8 cellular contexts compared by ENCODE assay signal in genomic region chr7:142866361-142867096, GRCh38. TPM values are rescaled to one million over a fixed set of nuclear protein-coding genes. Genes with fewer than 3 reads are reported as not detected.
DNase-seq lines count a peak whose midpoint lies in the region; ATAC-seq and TF ChIP-seq lines count a peak whose summit lies in the region.

No MANE protein-coding gene starts in this region.

- POLR2A ChIA-PET in activated CD4-positive, alpha-beta memory T cell treated with anti-CD3 and anti-CD28 coated beads for 36 hours (lab: Charles Lee) = no interaction called here

- H3K36me3 Mint-ChIP-seq in activated CD4-positive, alpha-beta memory T cell treated with anti-CD3 and anti-CD28 coated beads for 36 hours = peaks cover 3% of the 10 kb centered on the region

- H2AFZ ChIP-seq in hepatocyte = no peak overlapping the region

- H3K27ac Mint-ChIP-seq in activated CD4-positive, alpha-beta memory T cell treated with anti-CD3 and anti-CD28 coated beads for 36 hours = no peak overlapping the region

- H3K4me1 ChIP-seq in hepatocyte (ENCODE audit: insufficient read depth) (no peaks in the 10 kb centered on the region), thyroid gland (no peaks in the 10 kb centered on the region)

- in situ Hi-C loops in Caki2 (cut with HindIII; ENCODE audit: low pct_unique_long_range_greater_than_20kb, low sequenced_read_pairs) = no loop called here

- H3K27me3 ChIP-seq in hepatocyte = no peaks in the 10 kb centered on the region
- H3K27me3 ChIP-seq in thyroid gland = no peaks in the 10 kb centered on the region

- H3K27ac ChIP-seq in hepatocyte (no peak overlapping the region), thyroid gland (no peak overlapping the region)

- H3K9me2 ChIP-seq in hepatocyte (replicated peaks; ENCODE audit: insufficient read depth) = no peaks in the 10 kb centered on the region

- H3K79me2 ChIP-seq in hepatocyte = no peaks in the 10 kb centered on the region

- TF ChIP-seq CTCF in hepatocyte (IDR thresholded peaks at IDR 0.05; ENCODE audit: poor library complexity) (peak; percentile 57), thyroid gland (IDR thresholded peaks at IDR 0.05) (peak in 5 of 6 experiments; percentile 21 to 57 (median 46))

- H4K20me1 ChIP-seq in hepatocyte (ENCODE audit: insufficient read depth, poor library complexity, severe bottlenecking) = no peaks in the 10 kb centered on the region

- no peaks in the 10 kb centered on the region for H3K27me3 Mint-ChIP-seq in activated CD4-positive, alpha-beta memory T cell treated with anti-CD3 and anti-CD28 coated beads for 36 hours

- no peaks in the 10 kb centered on the region for H3K9me3 Mint-ChIP-seq in activated CD4-positive, alpha-beta memory T cell treated with anti-CD3 and anti-CD28 coated beads for 36 hours

- no peak overlapping the region for H3K4me2 ChIP-seq in hepatocyte

- 77% methylated on average over 15 of the region's 18 CpGs for WGBS in hepatocyte (ENCODE audit: low lambda C conversion rate, missing lambda C conversion rate)
- 73 to 77% methylated on average over 8 to 16 of the region's 18 CpGs for WGBS in thyroid gland, 2 donors

- no peaks in the 10 kb centered on the region for H3K36me3 ChIP-seq in hepatocyte (replicated peaks; ENCODE audit: insufficient read depth, low read depth)
- no peaks in the 10 kb centered on the region for H3K36me3 ChIP-seq in thyroid gland

- TF ChIP-seq POLR2A in thyroid gland (IDR thresholded peaks at IDR 0.05) = no peak

- no peak for ATAC-seq in GM21367 (IDR thresholded peaks at IDR 0.05; ENCODE audit: unreplicated experiment)

- DNase-seq in Caki2 (ENCODE audit: low read depth) (peak; percentile 32), HT-29 (ENCODE audit: low spot score) (peak; percentile 84), hepatocyte (ENCODE audit: low spot score) (peak; percentile 62), thyroid gland (peak; percentile 39 to 40), amniotic stem cell (lab: John Stamatoyannopoulos, UW) (no peak)
- peak; percentile 36 for DNase-seq in activated CD4-positive, alpha-beta memory T cell treated with anti-CD3 and anti-CD28 coated beads for 36 hours
- no peak for DNase-seq in activated CD8-positive, alpha-beta memory T cell treated with anti-CD3 and anti-CD28 coated beads for 24 hours

- H3K4me3 ChIP-seq in hepatocyte (no peak overlapping the region), thyroid gland (replicated peaks in 1 of 3) (no peak overlapping the region)

- H3K9me3 ChIP-seq in hepatocyte (ENCODE audit: low read depth) (no peaks in the 10 kb centered on the region), thyroid gland (no peaks in the 10 kb centered on the region)

- H3K4me1 Mint-ChIP-seq in activated CD4-positive, alpha-beta memory T cell treated with anti-CD3 and anti-CD28 coated beads for 36 hours (ENCODE audit: low read depth) = no peaks in the 10 kb centered on the region

- CTCF ChIA-PET in activated CD4-positive, alpha-beta memory T cell treated with anti-CD3 and anti-CD28 coated beads for 36 hours (lab: Charles Lee) = interaction anchor here (0.6 to 1.9 kb wide), 19 partner anchors 11 to 563 kb away, joined by 3 to 8 read pairs (median 4); partner anchors contain the start of gene EPHB6

- no peak overlapping the region for H3K4me3 Mint-ChIP-seq in activated CD4-positive, alpha-beta memory T cell treated with anti-CD3 and anti-CD28 coated beads for 36 hours

- intact Hi-C loops in activated CD4-positive, alpha-beta memory T cell treated with anti-CD3 and anti-CD28 coated beads for 36 hours (cut with micrococcal nuclease) = no loop called here
- intact Hi-C loops in thyroid gland (cut with DNase I) = no loop called here

RNA-seq across cellular contexts. Expression of gene EPHB6, which starts 11.7 kb away (rescaled TPM):
- total RNA-seq in Caki2 (2014; rRNA removed; shearing (Covaris generic); ENCODE audit: low replicate concordance) = 4.0 and 6.5 TPM in 2 replicates
- total RNA-seq in HT-29 (2014; rRNA removed; shearing (Covaris generic)) = 35.9 and 45.9 TPM in 2 replicates
- 10 to 100 TPM in 1 of 2 experiments, 1 to 10 TPM in 1; 9.5 to 11.0 TPM for total RNA-seq in activated CD4-positive, alpha-beta memory T cell treated with anti-CD3 and anti-CD28 coated beads for 36 hours
- total RNA-seq in hepatocyte (7.4 and 14.8 TPM in 2 replicates), thyroid gland (10 to 100 TPM; 20.0 to 46.2 (median 27.4) TPM)
- polyA plus RNA-seq in hepatocyte = 23.0 and 29.6 TPM in 2 replicates

RNA-seq across cellular contexts. Expression of gene TRPV6, which starts 19.0 kb away (rescaled TPM):
- total RNA-seq in Caki2 (2014; rRNA removed; shearing (Covaris generic); ENCODE audit: low replicate concordance) = not detected in 2 replicates
- total RNA-seq in HT-29 (2014; rRNA removed; shearing (Covaris generic)) = 0.55 and 0.56 TPM in 2 replicates
- not detected for total RNA-seq in activated CD4-positive, alpha-beta memory T cell treated with anti-CD3 and anti-CD28 coated beads for 36 hours
- total RNA-seq in hepatocyte (3.5 and 5.9 TPM in 2 replicates), thyroid gland (1 to 10 TPM in 2 of 4 donors, under 1 TPM in 2; 0.25 to 2.9 (median 1.2) TPM)
- polyA plus RNA-seq in hepatocyte = 3.7 and 8.5 TPM in 2 replicates

Comparison
In these comparisons a context has a peak if more than half of its experiments do, and no peak if none do; other contexts are left out.
1. DNase-seq: peak in Caki2 (single experiment), HT-29 (single experiment), activated CD4-positive, alpha-beta memory T cell treated with anti-CD3 and anti-CD28 coated beads for 36 hours (single experiment), hepatocyte (single experiment) and thyroid gland (2 of 2); none in amniotic stem cell (single experiment) and activated CD8-positive, alpha-beta memory T cell treated with anti-CD3 and anti-CD28 coated beads for 24 hours (single experiment).